24 cellular contexts compared by ENCODE assay signal in the genomic region with DNA sequence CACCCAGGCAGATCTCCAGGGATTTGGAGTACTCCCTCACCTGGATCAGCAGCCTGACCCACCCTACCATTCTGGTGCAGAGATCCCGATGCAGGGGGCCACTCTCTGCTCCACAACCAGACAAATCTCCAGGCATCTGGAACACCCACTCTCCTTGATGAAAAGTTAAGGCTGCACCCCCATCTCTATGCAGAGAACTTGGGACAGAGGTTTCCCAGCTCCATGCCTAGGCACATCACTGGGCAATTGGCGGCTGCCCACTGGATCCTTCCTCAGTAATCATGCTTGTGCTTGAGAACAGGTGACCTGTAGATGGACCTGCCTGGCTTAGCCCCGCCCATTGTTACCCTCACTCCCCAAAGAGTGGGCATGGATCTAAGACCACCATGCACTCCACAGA.
"Had no signal": no experiment of that assay in that cellular context is flagged by ENCODE, and none has a peak within 500 bp of the region (broad histone marks: within the 10 kb centered on the region; RNA-seq: fewer than 3 reads in every experiment).

No MANE protein-coding gene starts in this region.

- H3K36me3 ChIP-seq: colonic mucosa, esophagus muscularis mucosa, esophagus squamous epithelium, gastrocnemius medialis, gastroesophageal sphincter, heart left ventricle, heart right ventricle had no signal

- H3K27me3 ChIP-seq: colonic mucosa, dorsolateral prefrontal cortex, esophagus muscularis mucosa, esophagus squamous epithelium, foreskin keratinocyte, gastrocnemius medialis, gastroesophageal sphincter, heart left ventricle, heart right ventricle had no signal

- H3K9me3 ChIP-seq: colonic mucosa had no signal

- DNase-seq: colonic mucosa; cortex of kidney; dermis blood vessel endothelial cell; dorsolateral prefrontal cortex; effector CD4-positive, alpha-beta T cell; effector CD8-positive, alpha-beta T cell; effector memory CD4-positive, alpha-beta T cell; effector memory CD8-positive, alpha-beta T cell; endodermal cell; erythroblast; esophagus squamous epithelium; foreskin fibroblast; foreskin keratinocyte; foreskin melanocyte; gastrocnemius medialis; glutamatergic neuron; head of caudate nucleus; heart left ventricle; heart right ventricle had no signal

- ATAC-seq: effector memory CD8-positive, alpha-beta T cell; esophagus mucosa; foreskin keratinocyte; gastrocnemius medialis; gastroesophageal sphincter; heart left ventricle; heart right ventricle had no signal

- H3K4me1 ChIP-seq: colonic mucosa, esophagus muscularis mucosa, esophagus squamous epithelium, foreskin keratinocyte, gastrocnemius medialis, gastroesophageal sphincter, heart left ventricle, heart right ventricle had no signal

- H3K4me3 ChIP-seq: colonic mucosa, coronary artery, dorsolateral prefrontal cortex, esophagus muscularis mucosa, esophagus squamous epithelium, gastrocnemius medialis, gastroesophageal sphincter, heart left ventricle, heart right ventricle had no signal

- H3K27ac ChIP-seq: colonic mucosa, coronary artery, dorsolateral prefrontal cortex, epithelial cell of prostate, esophagus muscularis mucosa, esophagus squamous epithelium, foreskin keratinocyte, gastrocnemius medialis, gastroesophageal sphincter, heart left ventricle, heart right ventricle had no signal
